ENCODE assay signal across 30 cellular contexts in the genomic region with DNA sequence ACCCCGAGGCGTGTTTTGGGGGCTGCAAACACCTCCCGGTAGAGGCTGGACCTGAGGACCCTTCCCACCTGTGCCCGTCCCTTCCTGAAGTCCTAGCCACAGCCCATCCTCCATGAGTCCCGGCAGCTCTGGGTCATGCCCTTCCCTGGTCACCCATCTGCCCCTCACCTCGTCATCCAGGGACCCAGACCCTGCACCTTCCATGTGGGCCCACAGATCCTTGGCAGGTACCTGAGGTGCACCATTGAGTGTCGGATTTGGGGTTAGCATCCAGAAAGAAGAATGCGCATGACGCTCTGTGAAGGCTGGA.
"Had no signal": no experiment of that assay in that cellular context is flagged by ENCODE, and none has a peak within 500 bp of the region (broad histone marks: within the 10 kb centered on the region; RNA-seq: fewer than 3 reads in every experiment).

No MANE protein-coding gene starts in this region.

- H3K9me3 ChIP-seq: esophagus muscularis mucosa, gastroesophageal sphincter, heart left ventricle, prostate gland, right atrium auricular region, spleen, testis, tibial artery, upper lobe of left lung, uterus had no signal

- H3K4me2 ChIP-seq: hepatocyte, neural progenitor cell had no signal

- ATAC-seq: foreskin keratinocyte; gastroesophageal sphincter; heart left ventricle; left lobe of liver; naive thymus-derived CD4-positive, alpha-beta T cell; stimulated activated memory B cell treated with anti-CD40 and anti-IgM and Interleukin-4, amounts not matched to agents 10 μg/mL and 1 μg/mL and 100 μg/mL, for 72 hours; stimulated activated naive CD8-positive, alpha-beta T cell treated with anti-CD3 and anti-CD28 coated beads, Interleukin-15, Interleukin-2, amounts not matched to agents 100 U/mL and 50 U/mL, for 24 hours had no signal

- H3K27ac ChIP-seq: dorsolateral prefrontal cortex, esophagus muscularis mucosa, foreskin keratinocyte, gastroesophageal sphincter, heart left ventricle, hepatocyte, neural progenitor cell, prostate gland, right atrium auricular region, skin epidermis, spleen, testis, tibial artery, upper lobe of left lung, uterus had no signal

- H3K4me1 ChIP-seq: foreskin keratinocyte, neural progenitor cell, uterus had no signal

- H3K4me3 ChIP-seq: dorsolateral prefrontal cortex, esophagus muscularis mucosa, gastroesophageal sphincter, heart left ventricle, hepatocyte, lung, neural progenitor cell, prostate gland, right atrium auricular region, skin epidermis, spleen, testis, tibial artery, upper lobe of left lung, uterus had no signal

- H3K27me3 Mint-ChIP-seq: naive thymus-derived CD4-positive, alpha-beta T cell; stimulated activated memory B cell treated with anti-CD40 and anti-IgM and Interleukin-4, amounts not matched to agents 10 μg/mL and 1 μg/mL and 100 μg/mL, for 72 hours had no signal

- FAIRE-seq: colon, endothelial cell of umbilical vein, kidney had no signal

- H3K36me3 ChIP-seq: neural progenitor cell, uterus had no signal

- DNase-seq: dorsolateral prefrontal cortex; effector CD4-positive, alpha-beta T cell; foreskin keratinocyte; heart left ventricle; kidney; mesenchymal stem cell; midbrain; naive thymus-derived CD4-positive, alpha-beta T cell; nucleus accumbens; spleen; stimulated activated CD4-positive, alpha-beta T cell treated with anti-CD3 and anti-CD28 coated beads, Interleukin-4, amount 100 ng/mL, for 4 hours; stimulated activated naive CD8-positive, alpha-beta T cell treated with anti-CD3 and anti-CD28 coated beads, Interleukin-15, Interleukin-2, amounts not matched to agents 100 U/mL and 50 U/mL, for 24 hours; substantia nigra; testis; tibial artery; uterus had no signal

- H3K9me3 Mint-ChIP-seq: naive thymus-derived CD4-positive, alpha-beta T cell; nephron; neural progenitor cell; stimulated activated memory B cell treated with anti-CD40 and anti-IgM and Interleukin-4, amounts not matched to agents 10 μg/mL and 1 μg/mL and 100 μg/mL, for 72 hours had no signal

- H3K27ac Mint-ChIP-seq: nephron; neural progenitor cell; stimulated activated memory B cell treated with anti-CD40 and anti-IgM and Interleukin-4, amounts not matched to agents 10 μg/mL and 1 μg/mL and 100 μg/mL, for 72 hours had no signal

- H3K27me3 ChIP-seq: dorsolateral prefrontal cortex, esophagus muscularis mucosa, foreskin keratinocyte, gastroesophageal sphincter, heart left ventricle, hepatocyte, neural progenitor cell, right atrium auricular region, spleen, testis, tibial artery, upper lobe of left lung, uterus had no signal

- H3K9ac ChIP-seq: neural progenitor cell had no signal

- H3K4me3 Mint-ChIP-seq: neural progenitor cell; stimulated activated memory B cell treated with anti-CD40 and anti-IgM and Interleukin-4, amounts not matched to agents 10 μg/mL and 1 μg/mL and 100 μg/mL, for 72 hours had no signal

- H2AFZ ChIP-seq: hepatocyte, neural progenitor cell had no signal
